Comparison of ENCODE assay signal across 9 cellular contexts in the genomic region with DNA sequence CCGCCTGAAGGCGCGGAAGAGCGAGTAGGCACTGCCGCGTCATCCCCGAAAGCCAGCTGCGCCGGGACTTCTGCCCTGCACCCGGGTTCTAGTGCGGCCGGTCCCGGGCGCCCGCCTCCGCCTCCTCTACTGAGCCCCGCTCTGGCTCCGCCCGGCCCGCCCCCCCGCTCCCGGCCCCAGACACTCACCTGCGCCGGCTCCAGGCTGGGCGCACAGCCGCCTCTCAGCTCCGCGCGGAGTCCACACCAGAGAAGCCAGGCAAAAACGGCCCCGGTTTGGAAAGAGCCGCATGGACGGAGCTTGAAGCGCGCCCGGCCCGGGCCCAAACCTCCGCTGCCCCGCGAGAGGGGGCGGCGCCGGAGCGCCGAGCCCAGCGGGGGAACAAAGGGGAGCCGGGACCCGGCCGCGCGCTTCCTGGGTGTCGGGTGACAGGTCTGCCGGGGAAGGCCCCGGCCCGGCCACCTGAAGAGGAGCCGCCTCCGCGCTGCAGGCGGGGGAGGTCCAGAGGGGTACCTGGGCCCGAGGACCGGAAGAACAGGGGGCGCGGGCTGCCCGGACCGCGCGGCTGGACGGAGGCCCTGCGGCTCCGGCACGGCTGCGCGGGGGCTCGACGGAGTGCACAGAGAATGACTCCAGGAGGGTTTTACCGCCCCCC.
DNase-seq lines count a peak whose midpoint lies in the region; ATAC-seq and TF ChIP-seq lines count a peak whose summit lies in the region.
"Had no signal": no experiment of that assay in that cellular context is flagged by ENCODE, and none has a peak within 500 bp of the region (broad histone marks: within the 10 kb centered on the region; RNA-seq: fewer than 3 reads in every experiment).

No MANE protein-coding gene starts in this region.

- H3K36me3 ChIP-seq in SK-N-SH (replicated peaks in 1 of 2; ENCODE audit: control insufficient read depth in 1 of 2, insufficient read depth in 2 of 2, low read length in 1 of 2), result no peaks in the 10 kb centered on the region
- no peaks in the 10 kb centered on the region for H3K36me3 ChIP-seq in esophagus (ENCODE audit: control insufficient read depth in 2 of 2, insufficient read depth in 2 of 2, low read length in 1 of 2)
- no peaks in the 10 kb centered on the region for H3K36me3 ChIP-seq in parathyroid adenoma (ENCODE audit: control insufficient read depth, insufficient read depth, low read length)

- H4K20me1 ChIP-seq in SK-N-SH (ENCODE audit: insufficient read depth), result peaks cover 17% of the 10 kb centered on the region; the same call in 1 of the 2 replicates

- peaks cover 51% of the 10 kb centered on the region for H3K27me3 Mint-ChIP-seq in activated CD4-positive, alpha-beta T cell treated with anti-CD3 and anti-CD28 coated beads for 36 hours
- peaks cover 18 to 35% (median 28%) of the 10 kb centered on the region in 3 donors for H3K27me3 Mint-ChIP-seq in immature natural killer cell (ENCODE audit: low read depth in 3 of 3)

- H3F3A ChIP-seq in SK-N-SH (replicated peaks; ENCODE audit: insufficient read depth), result peaks cover 4% of the 10 kb centered on the region

- H3K27ac ChIP-seq in HL-60 (replicated peaks) (no peak overlapping the region), SK-N-SH (ENCODE audit: low read depth in 2 of 2, low read length in 1 of 2) (no peak overlapping the region; a peak in 1 of 4 replicates), esophagus (ENCODE audit: low read depth in 2 of 2, low read length in 1 of 2) (peak overlapping the region; percentile 87 to 91), parathyroid adenoma (peak overlapping the region; percentile 59)

- H3K4me1 ChIP-seq in SK-N-SH (ENCODE audit: control insufficient read depth in 1 of 2, insufficient read depth in 2 of 2, low read depth in 1 of 2, low read length in 1 of 2) (peaks cover 0 to 29% of the 10 kb centered on the region in 2 experiments; a peak in 1 of 4 replicates), esophagus (ENCODE audit: control insufficient read depth in 2 of 2, insufficient read depth in 2 of 2, low read length in 1 of 2) (peaks cover 10 to 17% of the 10 kb centered on the region in 2 donors), parathyroid adenoma (peaks cover under 1% of the 10 kb centered on the region)

- H2AFZ ChIP-seq in SK-N-SH (ENCODE audit: low read depth) (peak overlapping the region; percentile 91; the same call in 1 of the 2 replicates), parathyroid adenoma (peak overlapping the region; percentile 98)

- peaks cover 27% of the 10 kb centered on the region for H3K4me1 Mint-ChIP-seq in activated CD4-positive, alpha-beta T cell treated with anti-CD3 and anti-CD28 coated beads for 36 hours
- peaks cover 30 to 31% of the 10 kb centered on the region in 2 donors for H3K4me1 Mint-ChIP-seq in immature natural killer cell

- peak; percentile 41 for ATAC-seq in activated CD4-positive, alpha-beta T cell treated with anti-CD3 and anti-CD28 coated beads for 36 hours

- peak; percentile 66 for DNase-seq in activated CD4-positive, alpha-beta T cell treated with anti-CD3 and anti-CD28 coated beads for 36 hours
- DNase-seq in activated CD4-positive, alpha-beta T cell treated with anti-CD3 and anti-CD28 coated beads for 1 hour, result no peak
- DNase-seq in HL-60 (ENCODE audit: low read depth in 1 of 2, low spot score in 1 of 2) (no peak), SK-N-SH (peak; percentile 86), immature natural killer cell (no peak), SKM-1 treated with dmso at 0.1 percent for 144 hours (lab: John Stamatoyannopoulos, UW; ENCODE audit: unreplicated experiment) (no peak)

- H3K9me3 Mint-ChIP-seq in activated CD4-positive, alpha-beta T cell treated with anti-CD3 and anti-CD28 coated beads for 36 hours (ENCODE audit: low read depth), result no peaks in the 10 kb centered on the region
- H3K9me3 Mint-ChIP-seq in immature natural killer cell, result no peaks in the 10 kb centered on the region

- H3K9ac ChIP-seq in SK-N-SH (peak overlapping the region; percentile 76; the same call in 1 of the 2 replicates), parathyroid adenoma (no peak overlapping the region)

- H3K4me2 ChIP-seq in SK-N-SH (peak overlapping the region; percentile 94), parathyroid adenoma (ENCODE audit: low read length) (peak overlapping the region; percentile 86)

- no peaks in the 10 kb centered on the region for H3K9me2 ChIP-seq in SK-N-SH

- no peak overlapping the region for H3K27ac Mint-ChIP-seq in activated CD4-positive, alpha-beta T cell treated with anti-CD3 and anti-CD28 coated beads for 36 hours
- H3K27ac Mint-ChIP-seq in immature natural killer cell, result no peak overlapping the region
- H3K27ac Mint-ChIP-seq: activated naive CD8-positive, alpha-beta T cell had no signal

- intact Hi-C loops in activated CD4-positive, alpha-beta T cell treated with anti-CD3 and anti-CD28 coated beads for 36 hours (cut with DNase I, micrococcal nuclease), result loop anchor here (1.0 to 10.0 kb wide), 8 partner anchors 45 to 955 kb away; a partner anchor contains a TSS

- peaks cover 18% of the 10 kb centered on the region; the same call in 1 of the 2 replicates for H3K79me2 ChIP-seq in SK-N-SH (ENCODE audit: insufficient read depth)
- no peaks in the 10 kb centered on the region for H3K79me2 ChIP-seq in parathyroid adenoma

- WGBS in SK-N-SH (ENCODE audit: low lambda C conversion rate), result 4% methylated on average over 18 of the region's 76 CpGs
- WGBS in esophagus, 2 donors, result 1% methylated on average over 65 to 76 of the region's 76 CpGs

- H3K9me3 ChIP-seq in SK-N-SH, result no peaks in the 10 kb centered on the region
- H3K9me3 ChIP-seq in esophagus (ENCODE audit: control insufficient read depth in 2 of 2, insufficient read depth in 1 of 2, low read depth in 1 of 2, low read length in 1 of 2), result no peaks in the 10 kb centered on the region
- no peaks in the 10 kb centered on the region for H3K9me3 ChIP-seq in parathyroid adenoma (ENCODE audit: control insufficient read depth, low read length)

- H3K4me3 ChIP-seq in HL-60 (replicated peaks; ENCODE audit: insufficient read depth, low read length) (peak overlapping the region; percentile 48), SK-N-SH (ENCODE audit: low read depth in 2 of 2, low read length in 1 of 2) (peak overlapping the region; percentile 63 to 91), esophagus (ENCODE audit: low read depth in 1 of 2, low read length in 2 of 2) (peak overlapping the region; percentile 65 to 68), parathyroid adenoma (ENCODE audit: low read depth, low read length) (peak overlapping the region; percentile 74)

- H3K27me3 ChIP-seq in HL-60 (ENCODE audit: insufficient read depth, poor library complexity, severe bottlenecking) (peaks cover 78% of the 10 kb centered on the region), SK-N-SH (ENCODE audit: insufficient read depth) (peaks cover 45% of the 10 kb centered on the region), esophagus (ENCODE audit: control insufficient read depth in 1 of 2, insufficient read depth in 2 of 2, low read length in 2 of 2) (peaks cover 5 to 35% of the 10 kb centered on the region in 2 donors), parathyroid adenoma (ENCODE audit: control insufficient read depth, insufficient read depth, low read length) (peaks cover 10% of the 10 kb centered on the region)

- TF ChIP-seq RAD21 in SK-N-SH (IDR thresholded peaks at IDR 0.05; ENCODE audit: low read length), result no peak

- CTCF ChIA-PET in activated CD4-positive, alpha-beta T cell treated with anti-CD3 and anti-CD28 coated beads for 36 hours (lab: Charles Lee), result interaction anchor here (0.5 to 1.5 kb wide), 3 partner anchors 8 to 831 kb away, joined by 3 read pairs; no protein-coding TSS in a partner anchor
- CTCF ChIA-PET in SK-N-SH (lab: Yijun Ruan, JAX), result interaction anchor here (0.7 to 2.5 kb wide), 6 partner anchors 15 to 139 kb away, joined by 3 to 10 read pairs (median 4); no protein-coding TSS in a partner anchor

- no peak for TF ChIP-seq EP300 in SK-N-SH (IDR thresholded peaks at IDR 0.05; ENCODE audit: borderline replicate concordance in 1 of 2, low read depth in 1 of 2, low read length in 1 of 2)

- TF ChIP-seq CTCF in HL-60 (IDR thresholded peaks at IDR 0.05; ENCODE audit: insufficient read depth, low read length), result no peak
- 0 out of 2 replicates have a peak, but pooled peaks have one; percentile 1 for TF ChIP-seq CTCF in SK-N-SH (IDR thresholded peaks at IDR 0.05)
- TF ChIP-seq CTCF in parathyroid adenoma (IDR thresholded peaks at IDR 0.05), result no peak

- no peaks in the 10 kb centered on the region for H3K36me3 Mint-ChIP-seq in activated CD4-positive, alpha-beta T cell treated with anti-CD3 and anti-CD28 coated beads for 36 hours (ENCODE audit: low read depth)
- no peaks in the 10 kb centered on the region for H3K36me3 Mint-ChIP-seq in immature natural killer cell
- H3K36me3 Mint-ChIP-seq: activated naive CD8-positive, alpha-beta T cell had no signal

- no peak overlapping the region for H3K4me3 Mint-ChIP-seq in activated CD4-positive, alpha-beta T cell treated with anti-CD3 and anti-CD28 coated beads for 36 hours
- peak overlapping the region in 2 of 5 donors; percentile 9 to 21 for H3K4me3 Mint-ChIP-seq in immature natural killer cell

- POLR2A ChIA-PET in activated CD4-positive, alpha-beta T cell treated with anti-CD3 and anti-CD28 coated beads for 36 hours (lab: Charles Lee), result no interaction called here
- POLR2A ChIA-PET in SK-N-SH (lab: Yijun Ruan, JAX), result interaction anchor here (1.0 to 1.1 kb wide), 2 partner anchors 45 to 169 kb away, joined by 3 to 4 read pairs; no protein-coding TSS in a partner anchor

TF ChIP-seq in SK-N-SH, 30 proteins besides CTCF, POLR2A, EP300 and RAD21:
- TF ChIP-seq FOSL2 (IDR thresholded peaks at IDR 0.05; ENCODE audit: borderline replicate concordance, low read depth) (no peak), JUND (IDR thresholded peaks at IDR 0.05) (no peak), SIN3A (IDR thresholded peaks at IDR 0.05; ENCODE audit: borderline replicate concordance, low read depth, low read length) (no peak), FOXM1 (IDR thresholded peaks at IDR 0.05; ENCODE audit: low read depth) (no peak), FOXJ3 (CRISPR knock-in tag; IDR thresholded peaks at IDR 0.05) (no peak), RXRA (IDR thresholded peaks at IDR 0.05; ENCODE audit: borderline replicate concordance, low read depth) (no peak), TCF12 (IDR thresholded peaks at IDR 0.05) (no peak), RCOR1 (IDR thresholded peaks at IDR 0.05; ENCODE audit: low read length) (no peak), EZH2phosphoT487 (IDR thresholded peaks at IDR 0.05; ENCODE audit: borderline replicate concordance, low read depth) (no peak)
- TF ChIP-seq, protein P1, sequence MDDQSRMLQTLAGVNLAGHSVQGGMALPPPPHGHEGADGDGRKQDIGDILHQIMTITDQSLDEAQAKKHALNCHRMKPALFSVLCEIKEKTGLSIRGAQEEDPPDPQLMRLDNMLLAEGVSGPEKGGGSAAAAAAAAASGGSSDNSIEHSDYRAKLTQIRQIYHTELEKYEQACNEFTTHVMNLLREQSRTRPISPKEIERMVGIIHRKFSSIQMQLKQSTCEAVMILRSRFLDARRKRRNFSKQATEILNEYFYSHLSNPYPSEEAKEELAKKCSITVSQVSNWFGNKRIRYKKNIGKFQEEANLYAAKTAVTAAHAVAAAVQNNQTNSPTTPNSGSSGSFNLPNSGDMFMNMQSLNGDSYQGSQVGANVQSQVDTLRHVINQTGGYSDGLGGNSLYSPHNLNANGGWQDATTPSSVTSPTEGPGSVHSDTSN (IDR thresholded peaks at IDR 0.05), result no peak
TF ChIP-seq in SK-N-SH: peak in this region for 0.

Comparison
In these comparisons a context has a peak if more than half of its experiments do, and no peak if none do; other contexts are left out.
1. DNase-seq: peak in activated CD4-positive, alpha-beta T cell treated with anti-CD3 and anti-CD28 coated beads for 36 hours (single experiment) and SK-N-SH (single experiment); none in activated CD4-positive, alpha-beta T cell treated with anti-CD3 and anti-CD28 coated beads for 1 hour (single experiment), HL-60 (0 of 2), immature natural killer cell (0 of 3) and SKM-1 treated with dmso at 0.1 percent for 144 hours (single experiment).
2. H3K27ac ChIP-seq: peak in esophagus (2 of 2) and parathyroid adenoma (single experiment); none in HL-60 (single experiment) and SK-N-SH (0 of 2).
3. Peak in every context shown above with its lines, with median percentiles within 50 percentile points of each other: H3K4me3 ChIP-seq.